In genomic region chr11:96012086-96012824, GRCh38 we compare ENCODE assay signal across 7 cellular contexts.
A peak's percentile ranks its signal among the peaks of the same experiment; 100 is the strongest.
DNase-seq lines count a peak whose midpoint lies in the region; FAIRE-seq and TF ChIP-seq lines count a peak whose summit lies in the region.

No MANE protein-coding gene starts in this region.

- no peak overlapping the region for H3K14ac ChIP-seq in mesenchymal stem cell (ENCODE audit: low read length in 2 of 2)

- no peak overlapping the region for H3K4ac ChIP-seq in mesenchymal stem cell (ENCODE audit: low read depth in 1 of 2, low read length in 2 of 2)

- no peaks in the 10 kb centered on the region for H3K27me3 ChIP-seq in duodenal mucosa (ENCODE audit: control insufficient read depth in 1 of 2, insufficient read depth in 2 of 2, low read length in 2 of 2)
- H3K27me3 ChIP-seq in mesenchymal stem cell (ENCODE audit: control insufficient read depth in 1 of 2, insufficient read depth in 1 of 2, low read length in 2 of 2) = no peaks in the 10 kb centered on the region

- H2BK5ac ChIP-seq in mesenchymal stem cell (ENCODE audit: low read depth, low read length, poor library complexity, severe bottlenecking) = no peak overlapping the region

- peak overlapping the region; percentile 1 for H3K4me3 Mint-ChIP-seq in activated CD4-positive, alpha-beta T cell treated with anti-CD3 and anti-CD28 coated beads, Interleukin-2, amount 10 ng/mL, durations not matched to agents 7 days and 5 days

- H4K8ac ChIP-seq in mesenchymal stem cell (ENCODE audit: low read length) = no peak overlapping the region

- peaks cover 3% of the 10 kb centered on the region for H3K79me1 ChIP-seq in mesenchymal stem cell (replicated peaks; ENCODE audit: low read length, poor library complexity, severe bottlenecking)

- no peaks in the 10 kb centered on the region for H3K36me3 ChIP-seq in HEK293 (ENCODE audit: control insufficient read depth in 2 of 2, insufficient read depth in 1 of 2, low read length in 2 of 2)
- H3K36me3 ChIP-seq in duodenal mucosa (ENCODE audit: control insufficient read depth in 1 of 2, insufficient read depth in 2 of 2, low read length in 2 of 2) = no peaks in the 10 kb centered on the region
- H3K36me3 ChIP-seq in mesenchymal stem cell (ENCODE audit: control insufficient read depth in 1 of 2, insufficient read depth in 2 of 2, low read depth in 1 of 2, low read length in 2 of 2) = no peaks in the 10 kb centered on the region

- CTCF ChIA-PET in HEK293 (lab: Yijun Ruan, JAX) = interaction anchor here (0.5 to 1.2 kb wide), 5 partner anchors 191 to 332 kb away, joined by 3 to 5 read pairs (median 4); partner anchors contain the start of gene MAML2
- CTCF ChIA-PET in activated CD4-positive, alpha-beta T cell treated with anti-CD3 and anti-CD28 coated beads, Interleukin-2, amount 10 ng/mL, durations not matched to agents 7 days and 5 days (lab: Charles Lee) = interaction anchor here (1.0 to 1.6 kb wide), 3 partner anchors 329 to 331 kb away, joined by 3 read pairs; partner anchors contain the start of gene MAML2

- TF ChIP-seq CTCF in HEK293 (tag by site-specific recombination; IDR thresholded peaks at IDR 0.05) = no peak

- H2AFZ ChIP-seq in mesenchymal stem cell (ENCODE audit: low read depth, low read length) = no peak overlapping the region

- no peak overlapping the region for H2AK5ac ChIP-seq in mesenchymal stem cell (ENCODE audit: low read length, severe bottlenecking)

- no peak overlapping the region for H3K9ac ChIP-seq in duodenal mucosa (ENCODE audit: low read depth in 1 of 2, low read length in 2 of 2)
- H3K9ac ChIP-seq in mesenchymal stem cell (ENCODE audit: low read length) = peak overlapping the region; percentile 83

- H3K4me1 ChIP-seq in HEK293 (ENCODE audit: control insufficient read depth, insufficient read depth, low read length) = 0 out of 2 replicates have a peak, but pooled peaks cover 2% of the 10 kb centered on the region
- H3K4me1 ChIP-seq in duodenal mucosa (ENCODE audit: control insufficient read depth in 1 of 2, insufficient read depth in 2 of 2, low read length in 2 of 2) = peaks cover 15 to 28% of the 10 kb centered on the region in 2 donors
- H3K4me1 ChIP-seq in mesenchymal stem cell (ENCODE audit: control insufficient read depth, insufficient read depth, low read depth, low read length) = peaks cover 7% of the 10 kb centered on the region

- no peak overlapping the region for H4K91ac ChIP-seq in mesenchymal stem cell (ENCODE audit: low read length)

- 9% methylated on average over 7 of the region's 8 CpGs for WGBS in mesenchymal stem cell

- H3K27me3 Mint-ChIP-seq in activated CD4-positive, alpha-beta T cell treated with anti-CD3 and anti-CD28 coated beads, Interleukin-2, amount 10 ng/mL, durations not matched to agents 7 days and 5 days = no peaks in the 10 kb centered on the region

- H3K4me3 ChIP-seq in HEK293 (ENCODE audit: low read depth, low read length) (no peak overlapping the region), duodenal mucosa (ENCODE audit: low read depth in 1 of 2, low read length in 2 of 2) (peak overlapping the region; percentile 4 to 17), mesenchymal stem cell (ENCODE audit: insufficient read depth in 1 of 2, low read depth in 1 of 2, low read length in 2 of 2) (peak overlapping the region in 1 of 2 experiments; percentile 50)

- DNase-seq in GM12892 (ENCODE audit: insufficient read length) = peak; percentile 27
- peak; percentile 6 for DNase-seq in MV-4-11 (lab: John Stamatoyannopoulos, UW)
- DNase-seq in activated CD4-positive, alpha-beta T cell treated with anti-CD3 and anti-CD28 coated beads, Interleukin-2, amount 10 ng/mL, durations not matched to agents 7 days and 5 days = peak; percentile 57
- peak; percentile 93 for DNase-seq in mesenchymal stem cell
- peak; percentile 93 for DNase-seq in superior temporal gyrus (ENCODE audit: extremely low spot score)

- no peak overlapping the region for H3K18ac ChIP-seq in mesenchymal stem cell (ENCODE audit: low read depth in 1 of 2, low read length in 2 of 2)

- H2BK120ac ChIP-seq in mesenchymal stem cell (ENCODE audit: low read depth, low read length) = no peak overlapping the region

- peaks cover 5% of the 10 kb centered on the region for H3K36me3 Mint-ChIP-seq in activated CD4-positive, alpha-beta T cell treated with anti-CD3 and anti-CD28 coated beads, Interleukin-2, amount 10 ng/mL, durations not matched to agents 7 days and 5 days (ENCODE audit: low read depth)

- peaks cover 59% of the 10 kb centered on the region for H3K4me1 Mint-ChIP-seq in activated CD4-positive, alpha-beta T cell treated with anti-CD3 and anti-CD28 coated beads, Interleukin-2, amount 10 ng/mL, durations not matched to agents 7 days and 5 days

- H2BK15ac ChIP-seq in mesenchymal stem cell (ENCODE audit: low read depth, poor library complexity, severe bottlenecking) = no peak overlapping the region

- H3K9me3 Mint-ChIP-seq in activated CD4-positive, alpha-beta T cell treated with anti-CD3 and anti-CD28 coated beads, Interleukin-2, amount 10 ng/mL, durations not matched to agents 7 days and 5 days = no peaks in the 10 kb centered on the region

- POLR2A ChIA-PET in HEK293 (lab: Yijun Ruan, JAX) = no interaction called here
- POLR2A ChIA-PET in activated CD4-positive, alpha-beta T cell treated with anti-CD3 and anti-CD28 coated beads, Interleukin-2, amount 10 ng/mL, durations not matched to agents 7 days and 5 days (lab: Charles Lee) = no interaction called here

- no peak overlapping the region for H3K4me2 ChIP-seq in mesenchymal stem cell (ENCODE audit: low read length, poor library complexity, severe bottlenecking)

- no peak overlapping the region for H3K23ac ChIP-seq in mesenchymal stem cell (ENCODE audit: low read length in 2 of 2)

- FAIRE-seq in GM12892 (lab: Jason Lieb, UNC) = peak; percentile 98

- H3K9me3 ChIP-seq in HEK293 (ENCODE audit: control insufficient read depth, insufficient read depth, low read depth, low read length) = no peaks in the 10 kb centered on the region
- no peaks in the 10 kb centered on the region for H3K9me3 ChIP-seq in duodenal mucosa (ENCODE audit: control insufficient read depth in 1 of 2, low read length in 2 of 2)
- no peaks in the 10 kb centered on the region for H3K9me3 ChIP-seq in mesenchymal stem cell (ENCODE audit: control insufficient read depth, low read length)

- H3K27ac Mint-ChIP-seq in activated CD4-positive, alpha-beta T cell treated with anti-CD3 and anti-CD28 coated beads, Interleukin-2, amount 10 ng/mL, durations not matched to agents 7 days and 5 days = peak overlapping the region; percentile 91

- H2BK12ac ChIP-seq in mesenchymal stem cell (ENCODE audit: low read length in 2 of 2) = peak overlapping the region in 1 of 2 experiments; percentile 12

- H3K27ac ChIP-seq in HEK293 (ENCODE audit: extremely low read depth, low read depth, low read length) (no peak overlapping the region), duodenal mucosa (ENCODE audit: low read depth, low read length) (peak overlapping the region; percentile 16), mesenchymal stem cell (ENCODE audit: low read length, poor library complexity, severe bottlenecking) (peak overlapping the region; percentile 63)

- no peak for TF ChIP-seq POLR2A in GM12892 (IDR thresholded peaks at IDR 0.05; ENCODE audit: low read depth, low read length)

TF ChIP-seq in HEK293, 187 proteins besides CTCF, POLR2A, EP300 and RAD21 (continues in another document):
- no peak for TF ChIP-seq ZFP41 (tag by site-specific recombination; IDR thresholded peaks at IDR 0.05; ENCODE audit: borderline replicate concordance)
- no peak for TF ChIP-seq ZNF280C (tag by site-specific recombination; IDR thresholded peaks at IDR 0.05)
- no peak for TF ChIP-seq ZNF16 (tag by site-specific recombination; IDR thresholded peaks at IDR 0.05; ENCODE audit: low read depth)
- no peak for TF ChIP-seq PRDM6 (tag by site-specific recombination; IDR thresholded peaks at IDR 0.05)
- peak; percentile 91 for TF ChIP-seq ZSCAN16 (tag by site-specific recombination; IDR thresholded peaks at IDR 0.05)
- peak; percentile 36 for TF ChIP-seq ZNF555 (tag by site-specific recombination; conservative IDR thresholded peaks at IDR 0.05)
- TF ChIP-seq ZNF114 (tag by site-specific recombination; IDR thresholded peaks at IDR 0.05) = no peak
- TF ChIP-seq ZNF426 (tag by site-specific recombination; IDR thresholded peaks at IDR 0.05) = no peak
- no peak for TF ChIP-seq KLF10 (tag by site-specific recombination; IDR thresholded peaks at IDR 0.05)

Comparison
In these comparisons a context has a peak if more than half of its experiments do, and no peak if none do; other contexts are left out.
1. DNase-seq: peak in every context shown above with its lines; median percentile 93 in mesenchymal stem cell; 93 in superior temporal gyrus; 57 in activated CD4-positive, alpha-beta T cell treated with anti-CD3 and anti-CD28 coated beads, Interleukin-2, amount 10 ng/mL, durations not matched to agents 7 days and 5 days; 27 in GM12892; 6 in MV-4-11.